In the genomic region with DNA sequence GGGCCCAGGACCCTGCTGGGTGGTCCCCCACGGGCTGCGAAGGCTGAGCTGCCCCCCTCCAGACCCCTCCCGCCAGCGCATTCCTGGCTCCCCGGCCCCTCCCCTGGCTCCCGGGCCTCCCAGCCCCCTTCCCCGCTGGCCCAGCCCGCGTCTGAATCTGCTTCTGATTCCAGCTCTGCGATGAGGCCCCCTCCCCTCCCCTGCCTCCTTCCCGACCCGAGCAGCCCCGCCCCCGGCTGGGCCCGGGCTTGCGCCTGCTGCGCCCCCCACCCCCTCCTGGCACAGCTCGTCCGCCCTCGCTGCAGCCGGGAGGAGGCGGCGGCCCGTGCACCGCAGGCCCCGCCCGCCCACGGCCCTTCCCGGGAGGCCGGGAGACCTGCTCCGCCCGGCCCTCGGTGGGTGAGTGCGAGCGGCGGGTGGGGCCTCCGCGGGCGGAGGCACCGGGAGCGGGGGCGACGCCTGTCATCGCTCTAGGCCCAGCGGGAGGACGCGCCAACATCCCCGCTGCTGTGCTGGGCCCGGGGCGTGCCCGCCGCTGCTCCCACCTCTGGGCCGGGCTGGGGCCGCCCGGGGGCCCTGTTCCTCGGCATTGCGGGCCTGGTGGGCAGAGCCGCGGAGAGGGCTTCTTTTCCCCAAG, we compare ENCODE assay signal across 8 cellular contexts. TPM values are rescaled to one million over a fixed set of nuclear protein-coding genes. Genes with fewer than 3 reads are reported as not detected.
DNase-seq lines count a peak whose midpoint lies in the region; ATAC-seq and TF ChIP-seq lines count a peak whose summit lies in the region.

A gene (plus strand): TSS at position 282 of the 637 bp plus-strand sequence. CDS start 405 bp downstream, outside the sequence.

- no TSS peak for BruUV-seq in A673 (replicated peaks; lab: Mats Ljungman, UMichigan)

- no peak within 1 kb of the TSS for H2AFZ ChIP-seq in SU-DHL-6 (ENCODE audit: low read depth, low read length, severe bottlenecking)

- no peaks in the 10 kb centered on the region for H3K9me3 ChIP-seq in A673 (ENCODE audit: low read depth, low read length, poor library complexity, severe bottlenecking)
- H3K9me3 ChIP-seq in HAP-1: no peaks in the 10 kb centered on the region
- no peaks in the 10 kb centered on the region for H3K9me3 ChIP-seq in SU-DHL-6 (ENCODE audit: insufficient read depth, low read length)

- H3K79me2 ChIP-seq in SU-DHL-6 (ENCODE audit: insufficient read depth, low read length): no peaks in the 10 kb centered on the region

- POLR2A ChIA-PET in A673 (lab: Charles Lee; ENCODE audit: low non-redundant PET): interaction anchor here (0.6 kb wide), 1 partner anchor 211 kb away, joined by 6 read pairs; a partner anchor contains a TSS

- intact Hi-C loops in A673 (cut with micrococcal nuclease; ENCODE audit: unreplicated experiment): no loop called here

- no peaks in the 10 kb centered on the region for H3K27me3 ChIP-seq in A673 (replicated peaks; ENCODE audit: insufficient read depth, low read depth, low read length, poor library complexity)
- no peaks in the 10 kb centered on the region for H3K27me3 ChIP-seq in HAP-1 (ENCODE audit: low read depth)
- H3K27me3 ChIP-seq in SU-DHL-6 (ENCODE audit: low read length): no peaks in the 10 kb centered on the region

- CTCF ChIA-PET in A673 (lab: Charles Lee): interaction anchor here (1.1 kb wide), 1 partner anchor 30 kb away, joined by 7 read pairs; no protein-coding TSS in a partner anchor

- H3F3A ChIP-seq in SU-DHL-6 (ENCODE audit: insufficient read depth): peaks cover 12% of the 10 kb centered on the region; the same call in 1 of the 2 replicates

- H3K27ac ChIP-seq in A673 (ENCODE audit: low read depth, low read length, poor library complexity, severe bottlenecking) (peak within 1 kb of the TSS; percentile 97), SU-DHL-6 (ENCODE audit: low read depth, low read length) (peak within 1 kb of the TSS; percentile 62)

- TF ChIP-seq CTCF in A673 (conservative IDR thresholded peaks at IDR 0.05; ENCODE audit: low read depth, low read length) (no peak), SU-DHL-6 (IDR thresholded peaks at IDR 0.05; ENCODE audit: insufficient read depth, low read length, poor library complexity, severe bottlenecking) (no peak)

- in situ Hi-C loops in HAP-1 (cut with MboI; ENCODE audit: low sequenced_read_pairs): no loop called here

- H3K4me2 ChIP-seq in SU-DHL-6 (ENCODE audit: low read depth, low read length, poor library complexity, severe bottlenecking): peak within 1 kb of the TSS; percentile 15

- peak within 1 kb of the TSS; percentile 46 for H3K4me3 ChIP-seq in A673 (ENCODE audit: low read depth, low read length, poor library complexity, severe bottlenecking)
- H3K4me3 ChIP-seq in HAP-1: no peak within 1 kb of the TSS
- no peak within 1 kb of the TSS for H3K4me3 ChIP-seq in SU-DHL-6 (ENCODE audit: insufficient read depth, low read length, poor library complexity, severe bottlenecking)

- H3K9me2 ChIP-seq in SU-DHL-6 (replicated peaks; ENCODE audit: insufficient read depth, low read length): no peaks in the 10 kb centered on the region

- H3K4me1 ChIP-seq in A673 (ENCODE audit: insufficient read depth, low read length, poor library complexity, severe bottlenecking): peaks cover 68% of the 10 kb centered on the region
- H3K4me1 ChIP-seq in HAP-1: peaks cover 34% of the 10 kb centered on the region

- peak; percentile 67 for DNase-seq in A673 (ENCODE audit: low spot score)
- peak; percentile 26 to 79 for DNase-seq in HAP-1 (ENCODE audit: low spot score in 2 of 2)
- DNase-seq in islet precursor cell: peak; percentile 70
- no peak for DNase-seq in foreskin melanocyte
- DNase-seq in amniotic stem cell (lab: John Stamatoyannopoulos, UW): no peak

- ATAC-seq in HG03565 (IDR thresholded peaks at IDR 0.05; ENCODE audit: unreplicated experiment) (no peak), HG02642 (IDR thresholded peaks at IDR 0.05; ENCODE audit: poor library complexity, unreplicated experiment) (no peak)

- H3K36me3 ChIP-seq in A673 (ENCODE audit: insufficient read depth, low read length, poor library complexity, severe bottlenecking) (no peaks in the 10 kb centered on the region), HAP-1 (replicated peaks) (0 out of 2 replicates have a peak, but pooled peaks cover 3% of the 10 kb centered on the region), SU-DHL-6 (ENCODE audit: low read length) (no peaks in the 10 kb centered on the region)

- no peak within 1 kb of the TSS for H3K9ac ChIP-seq in SU-DHL-6 (ENCODE audit: low read length)

- no peaks in the 10 kb centered on the region; the same call in 1 of the 2 replicates for H4K20me1 ChIP-seq in SU-DHL-6 (ENCODE audit: low read depth, low read length)

RNA-seq across cellular contexts. Expression of the gene that starts here (rescaled TPM):
- total RNA-seq in A673 (2021): 1.6 and 2.9 TPM in 2 replicates

Comparison
In these comparisons a context has a peak if more than half of its experiments do, and no peak if none do; other contexts are left out.
1. DNase-seq: peak in A673 (single experiment), HAP-1 (2 of 2) and islet precursor cell (single experiment); none in foreskin melanocyte (single experiment) and amniotic stem cell (single experiment).